In the genomic region with DNA sequence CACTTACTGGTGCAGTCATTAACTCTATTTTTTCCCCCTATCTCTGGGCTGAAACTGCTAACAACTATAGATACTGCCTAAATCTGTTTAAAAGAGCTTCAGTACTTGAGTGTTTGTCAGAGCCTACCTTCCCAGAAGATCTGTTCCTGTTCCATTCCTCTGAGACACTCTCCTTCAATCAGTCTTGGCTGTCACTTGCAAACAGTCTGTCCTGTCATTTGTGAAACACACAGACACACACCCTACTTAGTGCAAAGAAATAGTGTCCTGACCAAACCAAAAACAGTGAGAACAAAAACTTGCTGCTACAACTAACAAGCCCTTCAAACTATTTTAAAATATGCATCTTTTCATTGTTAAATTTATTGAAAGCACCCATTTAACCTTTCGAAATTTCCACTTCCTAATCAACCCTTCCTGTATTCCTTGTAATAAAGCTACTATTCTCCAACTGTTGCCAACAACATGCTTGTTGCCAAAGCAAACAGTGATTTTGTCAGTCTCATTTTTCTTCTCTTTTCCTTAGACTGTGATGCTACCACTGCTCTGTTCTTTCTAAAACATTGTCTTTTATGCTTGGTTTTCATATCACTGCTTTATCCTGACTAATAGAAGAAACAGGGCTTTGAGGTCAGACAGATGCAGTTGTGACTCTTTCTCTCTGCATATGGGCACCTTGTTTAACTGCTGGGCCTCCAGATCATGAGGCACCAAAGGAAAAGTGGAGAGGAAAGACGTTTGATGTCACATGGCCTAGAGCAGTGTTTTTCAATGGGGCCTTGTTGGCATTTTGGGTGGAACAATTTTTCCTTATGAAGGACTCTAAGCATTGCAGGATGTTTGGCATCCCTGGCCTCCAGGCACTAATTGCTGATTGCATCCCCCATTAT, we compare ENCODE assay signal across 1 cellular context.
TF ChIP-seq lines count a peak whose summit lies in the region.

No MANE protein-coding gene starts in this region.

TF ChIP-seq in SK-N-SH, 30 proteins besides CTCF, POLR2A, EP300 and RAD21 (continued from another document):
- TF ChIP-seq, protein P1, sequence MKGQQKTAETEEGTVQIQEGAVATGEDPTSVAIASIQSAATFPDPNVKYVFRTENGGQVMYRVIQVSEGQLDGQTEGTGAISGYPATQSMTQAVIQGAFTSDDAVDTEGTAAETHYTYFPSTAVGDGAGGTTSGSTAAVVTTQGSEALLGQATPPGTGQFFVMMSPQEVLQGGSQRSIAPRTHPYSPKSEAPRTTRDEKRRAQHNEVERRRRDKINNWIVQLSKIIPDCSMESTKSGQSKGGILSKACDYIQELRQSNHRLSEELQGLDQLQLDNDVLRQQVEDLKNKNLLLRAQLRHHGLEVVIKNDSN (IDR thresholded peaks at IDR 0.05; ENCODE audit: borderline replicate concordance, low read depth): no peak
- TF ChIP-seq MEF2A (IDR thresholded peaks at IDR 0.05; ENCODE audit: borderline replicate concordance, low read depth) (no peak), GATA2 (CRISPR knock-in tag; IDR thresholded peaks at IDR 0.05) (no peak), MXI1 (IDR thresholded peaks at IDR 0.05; ENCODE audit: low read depth, low read length) (no peak), ELF1 (IDR thresholded peaks at IDR 0.05) (no peak)
- TF ChIP-seq, protein P2, sequence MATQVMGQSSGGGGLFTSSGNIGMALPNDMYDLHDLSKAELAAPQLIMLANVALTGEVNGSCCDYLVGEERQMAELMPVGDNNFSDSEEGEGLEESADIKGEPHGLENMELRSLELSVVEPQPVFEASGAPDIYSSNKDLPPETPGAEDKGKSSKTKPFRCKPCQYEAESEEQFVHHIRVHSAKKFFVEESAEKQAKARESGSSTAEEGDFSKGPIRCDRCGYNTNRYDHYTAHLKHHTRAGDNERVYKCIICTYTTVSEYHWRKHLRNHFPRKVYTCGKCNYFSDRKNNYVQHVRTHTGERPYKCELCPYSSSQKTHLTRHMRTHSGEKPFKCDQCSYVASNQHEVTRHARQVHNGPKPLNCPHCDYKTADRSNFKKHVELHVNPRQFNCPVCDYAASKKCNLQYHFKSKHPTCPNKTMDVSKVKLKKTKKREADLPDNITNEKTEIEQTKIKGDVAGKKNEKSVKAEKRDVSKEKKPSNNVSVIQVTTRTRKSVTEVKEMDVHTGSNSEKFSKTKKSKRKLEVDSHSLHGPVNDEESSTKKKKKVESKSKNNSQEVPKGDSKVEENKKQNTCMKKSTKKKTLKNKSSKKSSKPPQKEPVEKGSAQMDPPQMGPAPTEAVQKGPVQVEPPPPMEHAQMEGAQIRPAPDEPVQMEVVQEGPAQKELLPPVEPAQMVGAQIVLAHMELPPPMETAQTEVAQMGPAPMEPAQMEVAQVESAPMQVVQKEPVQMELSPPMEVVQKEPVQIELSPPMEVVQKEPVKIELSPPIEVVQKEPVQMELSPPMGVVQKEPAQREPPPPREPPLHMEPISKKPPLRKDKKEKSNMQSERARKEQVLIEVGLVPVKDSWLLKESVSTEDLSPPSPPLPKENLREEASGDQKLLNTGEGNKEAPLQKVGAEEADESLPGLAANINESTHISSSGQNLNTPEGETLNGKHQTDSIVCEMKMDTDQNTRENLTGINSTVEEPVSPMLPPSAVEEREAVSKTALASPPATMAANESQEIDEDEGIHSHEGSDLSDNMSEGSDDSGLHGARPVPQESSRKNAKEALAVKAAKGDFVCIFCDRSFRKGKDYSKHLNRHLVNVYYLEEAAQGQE (IDR thresholded peaks at IDR 0.05; ENCODE audit: low read depth, low read length): no peak
- TF ChIP-seq, protein P3, sequence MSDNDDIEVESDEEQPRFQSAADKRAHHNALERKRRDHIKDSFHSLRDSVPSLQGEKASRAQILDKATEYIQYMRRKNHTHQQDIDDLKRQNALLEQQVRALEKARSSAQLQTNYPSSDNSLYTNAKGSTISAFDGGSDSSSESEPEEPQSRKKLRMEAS (IDR thresholded peaks at IDR 0.05; ENCODE audit: low read depth): no peak
TF ChIP-seq in SK-N-SH: peak in this region for 0.
